Comparison of ENCODE assay signal across 1 cellular context in the genomic region with DNA sequence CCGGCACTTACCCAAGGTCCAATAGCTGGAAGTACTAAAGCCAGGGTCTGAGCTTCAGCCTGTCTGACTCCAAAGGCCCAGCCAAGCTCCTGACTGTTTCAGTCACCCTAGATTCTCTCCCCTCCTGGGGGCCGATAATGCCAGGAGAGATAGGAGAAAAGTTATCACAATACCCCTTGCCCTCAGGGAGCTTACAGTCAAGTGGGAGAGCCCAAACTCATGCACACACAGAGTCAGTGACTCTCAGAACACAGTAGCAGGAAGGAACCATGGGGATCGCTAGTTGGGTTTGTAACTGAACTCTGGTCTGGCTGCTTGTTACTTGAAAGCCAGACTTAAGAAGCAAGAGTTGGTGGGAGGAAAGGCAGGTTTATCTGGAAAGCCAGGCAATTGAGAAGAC.
TF ChIP-seq lines count a peak whose summit lies in the region.

No MANE protein-coding gene starts in this region.

TF ChIP-seq in K562, 482 proteins besides CTCF, POLR2A, EP300 and RAD21:
- TF ChIP-seq POLR2AphosphoS5 (IDR thresholded peaks at IDR 0.05; ENCODE audit: control insufficient read depth, insufficient read depth, low read depth, low read length) (no peak), ZNF316 (IDR thresholded peaks at IDR 0.05) (peak; percentile 82), TRIM24 (IDR thresholded peaks at IDR 0.05) (peak; percentile 56 to 61; a peak in 3 of 4 replicates)
- TF ChIP-seq, protein P1, sequence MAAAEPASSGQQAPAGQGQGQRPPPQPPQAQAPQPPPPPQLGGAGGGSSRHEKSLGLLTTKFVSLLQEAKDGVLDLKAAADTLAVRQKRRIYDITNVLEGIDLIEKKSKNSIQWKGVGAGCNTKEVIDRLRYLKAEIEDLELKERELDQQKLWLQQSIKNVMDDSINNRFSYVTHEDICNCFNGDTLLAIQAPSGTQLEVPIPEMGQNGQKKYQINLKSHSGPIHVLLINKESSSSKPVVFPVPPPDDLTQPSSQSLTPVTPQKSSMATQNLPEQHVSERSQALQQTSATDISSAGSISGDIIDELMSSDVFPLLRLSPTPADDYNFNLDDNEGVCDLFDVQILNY (CRISPR knock-in tag; IDR thresholded peaks at IDR 0.05): no peak
- TF ChIP-seq, protein P2, sequence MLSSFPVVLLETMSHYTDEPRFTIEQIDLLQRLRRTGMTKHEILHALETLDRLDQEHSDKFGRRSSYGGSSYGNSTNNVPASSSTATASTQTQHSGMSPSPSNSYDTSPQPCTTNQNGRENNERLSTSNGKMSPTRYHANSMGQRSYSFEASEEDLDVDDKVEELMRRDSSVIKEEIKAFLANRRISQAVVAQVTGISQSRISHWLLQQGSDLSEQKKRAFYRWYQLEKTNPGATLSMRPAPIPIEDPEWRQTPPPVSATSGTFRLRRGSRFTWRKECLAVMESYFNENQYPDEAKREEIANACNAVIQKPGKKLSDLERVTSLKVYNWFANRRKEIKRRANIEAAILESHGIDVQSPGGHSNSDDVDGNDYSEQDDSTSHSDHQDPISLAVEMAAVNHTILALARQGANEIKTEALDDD (IDR thresholded peaks at IDR 0.05): 0 out of 2 replicates have a peak, but pooled peaks have one; percentile 18
